ENCODE assay signal across 16 cellular contexts in the genomic region with DNA sequence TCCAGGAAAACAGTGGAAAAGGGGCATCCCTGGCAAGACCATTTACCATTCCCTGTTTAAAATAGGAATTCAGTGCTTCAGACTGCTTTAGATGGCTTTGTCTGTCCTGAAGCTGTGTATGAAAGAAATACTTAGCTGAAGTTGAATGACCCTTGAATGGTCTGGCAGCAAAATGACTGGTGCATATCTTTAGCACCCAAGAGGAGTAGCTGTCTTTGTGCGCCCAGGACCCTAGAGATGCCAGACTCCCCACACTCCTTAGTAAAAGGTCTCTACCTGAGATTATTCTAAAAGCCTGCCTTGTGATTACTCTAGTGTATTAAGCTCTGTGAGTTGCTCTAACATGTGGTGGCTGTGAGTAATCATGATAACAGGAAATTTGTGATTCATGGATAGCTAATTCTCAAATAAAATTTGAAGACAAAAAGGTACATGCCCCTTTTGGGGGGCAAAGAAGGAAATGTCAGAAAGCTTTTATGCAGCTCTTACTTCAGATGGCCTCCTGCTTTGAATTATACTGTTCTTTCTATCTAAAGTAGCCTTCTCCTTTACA. TPM values are rescaled to one million over a fixed set of nuclear protein-coding genes. Genes with fewer than 3 reads are reported as not detected.
DNase-seq lines count a peak whose midpoint lies in the region; ATAC-seq and TF ChIP-seq lines count a peak whose summit lies in the region.
"Had no signal": no experiment of that assay in that cellular context is flagged by ENCODE, and none has a peak within 500 bp of the region (broad histone marks: within the 10 kb centered on the region; RNA-seq: fewer than 3 reads in every experiment).

No MANE protein-coding gene starts in this region.

- H2AFZ ChIP-seq in GM23248 = no peak overlapping the region
- no peak overlapping the region for H2AFZ ChIP-seq in H9 (ENCODE audit: low read length)

- no peak overlapping the region for H3K56ac ChIP-seq in H9 (ENCODE audit: insufficient read length, low read depth, low read length)

- no peak overlapping the region for H3K14ac ChIP-seq in H9 (ENCODE audit: insufficient read depth, low read length)

- POLR2A ChIA-PET in Panc1 (lab: Charles Lee) = interaction anchor here (0.6 kb wide), 1 partner anchor 20 kb away, joined by 10 read pairs; no protein-coding TSS in a partner anchor

- peak overlapping the region; percentile 71 for H3K4me2 ChIP-seq in GM23248 (ENCODE audit: unreplicated experiment)
- H3K4me2 ChIP-seq in H9 (ENCODE audit: insufficient read depth, insufficient read length, low read length) = no peak overlapping the region

- H3K4me3 Mint-ChIP-seq in H9 = no peak overlapping the region
- no peak overlapping the region for H3K4me3 Mint-ChIP-seq in T-helper 2 cell treated with Interferon-gamma antibody and Interleukin-4, amounts not matched to agents 5 μg/mL and 100 μg/mL, for 36 hours

- no peak overlapping the region for H3K27ac Mint-ChIP-seq in H9
- no peak overlapping the region for H3K27ac Mint-ChIP-seq in T-helper 2 cell treated with Interferon-gamma antibody and Interleukin-4, amounts not matched to agents 5 μg/mL and 100 μg/mL, for 36 hours

- H3K79me2 ChIP-seq in GM23248 (ENCODE audit: insufficient read depth) (peaks cover 78% of the 10 kb centered on the region), H9 (ENCODE audit: insufficient read depth, low read length) (no peaks in the 10 kb centered on the region)

- H4K5ac ChIP-seq in H9 (ENCODE audit: insufficient read length, low read depth, low read length) = no peak overlapping the region

- TF ChIP-seq CTCF in Panc1 (IDR thresholded peaks at IDR 0.05) = no peak
- TF ChIP-seq CTCF in retinal pigment epithelial cell (conservative IDR thresholded peaks at IDR 0.05; ENCODE audit: low read depth, low read length) = no peak
- TF ChIP-seq CTCF in H9 (conservative IDR thresholded peaks at IDR 0.05) = no peak

- BruUV-seq in Panc1 (replicated peaks; lab: Mats Ljungman, UMichigan) = no TSS peak

- H3K79me1 ChIP-seq in H9 (ENCODE audit: insufficient read depth, low read depth, low read length, poor library complexity, severe bottlenecking) = no peaks in the 10 kb centered on the region

- H3K23ac ChIP-seq in H9 (ENCODE audit: insufficient read length, low read depth, low read length) = no peak overlapping the region

- in situ Hi-C loops in GM23248 (cut with MboI) = no loop called here
- in situ Hi-C loops in Panc1 (cut with HindIII; ENCODE audit: low pct_unique_long_range_greater_than_20kb, low sequenced_read_pairs) = no loop called here

- intact Hi-C loops in Panc1 (cut with micrococcal nuclease; ENCODE audit: unreplicated experiment) (no loop called here), aorta (cut with DNase I) (no loop called here)

- H3K9me2 ChIP-seq in GM23248 (ENCODE audit: insufficient read depth) = no peaks in the 10 kb centered on the region

- H3K27ac ChIP-seq in GM23248 (peak overlapping the region; percentile 46), Panc1 (ENCODE audit: low read length) (peak overlapping the region; percentile 26; the same call in 1 of the 2 replicates), epithelial cell of prostate (peak overlapping the region; percentile 95), aorta (ENCODE audit: low read depth in 1 of 2, low read length in 2 of 2) (no peak overlapping the region), H9 (ENCODE audit: insufficient read length, low read depth, low read length) (no peak overlapping the region)
- H3K27ac ChIP-seq: VCaP had no signal

- H3K9ac ChIP-seq in GM23248 = peak overlapping the region; percentile 38
- H3K9ac ChIP-seq in H9 (ENCODE audit: extremely low read depth, insufficient read length, low read length) = no peak overlapping the region

- H2BK12ac ChIP-seq in H9 (ENCODE audit: insufficient read length, low read depth, low read length) = no peak overlapping the region

- H3T11ph ChIP-seq in H9 (ENCODE audit: low read length) = no peak overlapping the region

- H3K23me2 ChIP-seq in H9 (ENCODE audit: insufficient read length, low read depth, low read length, poor library complexity, severe bottlenecking) = peaks cover 17% of the 10 kb centered on the region

- H3K18ac ChIP-seq in H9 (ENCODE audit: insufficient read length, low read depth, low read length) = no peak overlapping the region

- H2AK5ac ChIP-seq in H9 (ENCODE audit: insufficient read length, low read length) = no peak overlapping the region

- H3K4me1 ChIP-seq in GM23248 (ENCODE audit: insufficient read depth) (peaks cover 64% of the 10 kb centered on the region), Panc1 (ENCODE audit: control insufficient read depth, insufficient read depth, low read length) (peaks cover 51% of the 10 kb centered on the region), aorta (ENCODE audit: control insufficient read depth in 1 of 2, insufficient read depth in 2 of 2, low read length in 2 of 2) (peaks cover 5 to 10% of the 10 kb centered on the region in 2 donors), H9 (ENCODE audit: insufficient read depth, low read length) (peaks cover 19% of the 10 kb centered on the region)

- no peaks in the 10 kb centered on the region for H3K9me3 Mint-ChIP-seq in H9
- no peaks in the 10 kb centered on the region for H3K9me3 Mint-ChIP-seq in T-helper 2 cell treated with Interferon-gamma antibody and Interleukin-4, amounts not matched to agents 5 μg/mL and 100 μg/mL, for 36 hours

- peaks cover 73% of the 10 kb centered on the region for H3F3A ChIP-seq in GM23248 (ENCODE audit: insufficient read depth)

- H3K9me3 ChIP-seq in GM23248 (ENCODE audit: low read depth) = no peaks in the 10 kb centered on the region
- H3K9me3 ChIP-seq in Panc1 (ENCODE audit: control insufficient read depth, insufficient read depth, low read depth, low read length) = no peaks in the 10 kb centered on the region
- H3K9me3 ChIP-seq in aorta (ENCODE audit: control insufficient read depth, low read length) = no peaks in the 10 kb centered on the region
- no peaks in the 10 kb centered on the region for H3K9me3 ChIP-seq in H9 (ENCODE audit: control insufficient read depth, low read depth, low read length)
- H3K9me3 ChIP-seq: stomach had no signal

- no peak overlapping the region for H3K4ac ChIP-seq in H9 (ENCODE audit: low read depth, low read length)

- H3K36me3 ChIP-seq in GM23248 (ENCODE audit: low read depth) (no peaks in the 10 kb centered on the region), Panc1 (ENCODE audit: control insufficient read depth, insufficient read depth, low read length) (no peaks in the 10 kb centered on the region), aorta (ENCODE audit: control insufficient read depth in 1 of 2, insufficient read depth in 2 of 2, low read length in 1 of 2) (peaks cover 0 to 1% of the 10 kb centered on the region in 2 donors)
- H3K36me3 ChIP-seq: stomach had no signal

- CTCF ChIA-PET in Panc1 (lab: Charles Lee) = interaction anchor here (0.7 to 0.8 kb wide), 2 partner anchors 33 to 357 kb away, joined by 3 to 15 read pairs; no protein-coding TSS in a partner anchor

- H2BK120ac ChIP-seq in H9 (ENCODE audit: low read depth, low read length, poor library complexity, severe bottlenecking) = no peak overlapping the region

- H2BK15ac ChIP-seq in H9 (ENCODE audit: low read depth, low read length) = no peak overlapping the region

- no peak for ATAC-seq in Panc1
- ATAC-seq in aorta (ENCODE audit: low FRiP score) = no peak

- WGBS in GM23248 (ENCODE audit: low coverage in 1 of 2, low lambda C conversion rate in 2 of 2, missing lambda C conversion rate in 2 of 2), 2 experiments = 22 to 28% methylated on average over 1 of the region's 1 CpG
- 69 to 73% methylated on average over 1 of the region's 1 CpG for WGBS in aorta, 2 donors
- WGBS in H9 (ENCODE audit: extremely low coverage, insufficient read length, low lambda C conversion rate) = no CpG with 5 or more reads among the region's 1 CpG

- H3K27me3 Mint-ChIP-seq in H9 (ENCODE audit: low read depth) = no peaks in the 10 kb centered on the region; the same call in 1 of the 2 replicates
- H3K27me3 Mint-ChIP-seq in T-helper 2 cell treated with Interferon-gamma antibody and Interleukin-4, amounts not matched to agents 5 μg/mL and 100 μg/mL, for 36 hours (ENCODE audit: low read depth) = no peaks in the 10 kb centered on the region

- H3K4me3 ChIP-seq in GM23248 (peak overlapping the region; percentile 48), Panc1 (ENCODE audit: low read depth in 2 of 2, low read length in 2 of 2) (no peak overlapping the region), retinal pigment epithelial cell (ENCODE audit: low read length) (peak overlapping the region; percentile 16), aorta (ENCODE audit: low read length in 2 of 2) (no peak overlapping the region)
- H3K4me3 ChIP-seq: lung, stomach had no signal

- no peak overlapping the region for H4K91ac ChIP-seq in H9 (ENCODE audit: insufficient read length, low read depth, low read length)

- H3K27me3 ChIP-seq in GM23248 (replicated peaks; ENCODE audit: insufficient read depth) (no peaks in the 10 kb centered on the region), Panc1 (ENCODE audit: control insufficient read depth, insufficient read depth, low read length) (no peaks in the 10 kb centered on the region), aorta (ENCODE audit: control insufficient read depth in 1 of 2, insufficient read depth in 2 of 2, low read length in 1 of 2) (no peaks in the 10 kb centered on the region), H9 (ENCODE audit: insufficient read depth, low read length) (no peaks in the 10 kb centered on the region)
- H3K27me3 ChIP-seq: stomach had no signal

- no peaks in the 10 kb centered on the region for H3K36me3 Mint-ChIP-seq in H9 (ENCODE audit: insufficient read depth in 1 of 3, low read depth in 3 of 3)
- peaks cover 11% of the 10 kb centered on the region for H3K36me3 Mint-ChIP-seq in T-helper 2 cell treated with Interferon-gamma antibody and Interleukin-4, amounts not matched to agents 5 μg/mL and 100 μg/mL, for 36 hours (ENCODE audit: low read depth)

- no peak overlapping the region for H2BK20ac ChIP-seq in H9 (ENCODE audit: low read depth, low read length, poor library complexity, severe bottlenecking)

- DNase-seq in GM23248 (peak; percentile 76), Panc1 (ENCODE audit: low read depth, low spot score) (no peak), epithelial cell of prostate (ENCODE audit: low read depth, low spot score) (no peak), retinal pigment epithelial cell (ENCODE audit: low read depth) (no peak), aorta (no peak), RPMI8226 (no peak), H9 (no peak)
- DNase-seq in T-helper 2 cell treated with Interferon-gamma antibody and Interleukin-4, amounts not matched to agents 5 μg/mL and 100 μg/mL, for 36 hours (ENCODE audit: low spot score) = no peak
- DNase-seq: activated naive CD4-positive, alpha-beta T cell treated with Interleukin-2 at 50 U/mL for 16 hours; cerebellar nuclear complex; NCI-H2171 treated with DMSO at 0.1 percent for 48 hours; nucleus accumbens; small intestine; stomach had no signal

- H4K8ac ChIP-seq in H9 (replicated peaks; ENCODE audit: insufficient read length, low read depth, low read length) = no peak overlapping the region

- no peak overlapping the region for H2BK5ac ChIP-seq in H9 (ENCODE audit: insufficient read length, low read length)

- H4K20me1 ChIP-seq in GM23248 (ENCODE audit: insufficient read depth) (no peaks in the 10 kb centered on the region), H9 (ENCODE audit: control insufficient read depth, insufficient read depth, insufficient read length) (no peaks in the 10 kb centered on the region)

- peaks cover 64 to 69% of the 10 kb centered on the region in 2 experiments for H3K4me1 Mint-ChIP-seq in H9
- peaks cover 59% of the 10 kb centered on the region for H3K4me1 Mint-ChIP-seq in T-helper 2 cell treated with Interferon-gamma antibody and Interleukin-4, amounts not matched to agents 5 μg/mL and 100 μg/mL, for 36 hours (ENCODE audit: low read depth)

RNA-seq across cellular contexts. Expression of a gene that starts 3.2 kb away (rescaled TPM):
- total RNA-seq in GM23248 (2014; rRNA removed; shearing (Covaris generic)) = 8.5 and 12.3 TPM in 2 replicates
- polyA plus RNA-seq in GM23248 (2016; fragmentation: Nextera tagmentation; extraction: Ambion mirVana) = 4.4 and 5.2 TPM in 2 replicates
- total RNA-seq in Panc1 (2021; ENCODE audit: unreplicated experiment) = 38.4 TPM
- 21.9 TPM for polyA plus RNA-seq in Panc1 (2012; ENCODE audit: insufficient read length)
- total RNA-seq in aorta = 10 to 100 TPM; 38.2 to 44.1 TPM
- 10 to 100 TPM; 13.6 to 17.0 TPM for polyA plus RNA-seq in aorta
- 10.0 and 13.7 TPM in 2 replicates for total RNA-seq in H9 (2021)

RNA-seq across cellular contexts. Expression of a gene that starts 50.4 kb away (rescaled TPM):
- 1.3 and 11.7 TPM in 2 replicates for total RNA-seq in GM23248 (2014; rRNA removed; shearing (Covaris generic))
- polyA plus RNA-seq in GM23248 (2016; fragmentation: Nextera tagmentation; extraction: Ambion mirVana) (3.5 and 5.3 TPM in 2 replicates), aorta (10 to 100 TPM in 1 of 2 donors, 1 to 10 TPM in 1; 7.0 to 10.5 TPM)
- total RNA-seq in Panc1 (2021; ENCODE audit: unreplicated experiment) (13.2 TPM), aorta (10 to 100 TPM in 1 of 2 donors, 1 to 10 TPM in 1; 9.6 to 12.6 TPM), H9 (2021) (13.3 and 14.3 TPM in 2 replicates)
- 7.0 TPM for polyA plus RNA-seq in Panc1 (2012; ENCODE audit: insufficient read length)

Comparison
In these comparisons a context has a peak if more than half of its experiments do, and no peak if none do; other contexts are left out.
1. H3K27ac ChIP-seq: peak in GM23248 (single experiment), Panc1 (single experiment) and epithelial cell of prostate (single experiment); none in aorta (0 of 2) and H9 (single experiment).
2. H3K4me3 ChIP-seq: peak in GM23248 (single experiment) and retinal pigment epithelial cell (single experiment); none in Panc1 (0 of 2) and aorta (0 of 2).